ENCODE assay signal across 1 cellular context in the genomic region with DNA sequence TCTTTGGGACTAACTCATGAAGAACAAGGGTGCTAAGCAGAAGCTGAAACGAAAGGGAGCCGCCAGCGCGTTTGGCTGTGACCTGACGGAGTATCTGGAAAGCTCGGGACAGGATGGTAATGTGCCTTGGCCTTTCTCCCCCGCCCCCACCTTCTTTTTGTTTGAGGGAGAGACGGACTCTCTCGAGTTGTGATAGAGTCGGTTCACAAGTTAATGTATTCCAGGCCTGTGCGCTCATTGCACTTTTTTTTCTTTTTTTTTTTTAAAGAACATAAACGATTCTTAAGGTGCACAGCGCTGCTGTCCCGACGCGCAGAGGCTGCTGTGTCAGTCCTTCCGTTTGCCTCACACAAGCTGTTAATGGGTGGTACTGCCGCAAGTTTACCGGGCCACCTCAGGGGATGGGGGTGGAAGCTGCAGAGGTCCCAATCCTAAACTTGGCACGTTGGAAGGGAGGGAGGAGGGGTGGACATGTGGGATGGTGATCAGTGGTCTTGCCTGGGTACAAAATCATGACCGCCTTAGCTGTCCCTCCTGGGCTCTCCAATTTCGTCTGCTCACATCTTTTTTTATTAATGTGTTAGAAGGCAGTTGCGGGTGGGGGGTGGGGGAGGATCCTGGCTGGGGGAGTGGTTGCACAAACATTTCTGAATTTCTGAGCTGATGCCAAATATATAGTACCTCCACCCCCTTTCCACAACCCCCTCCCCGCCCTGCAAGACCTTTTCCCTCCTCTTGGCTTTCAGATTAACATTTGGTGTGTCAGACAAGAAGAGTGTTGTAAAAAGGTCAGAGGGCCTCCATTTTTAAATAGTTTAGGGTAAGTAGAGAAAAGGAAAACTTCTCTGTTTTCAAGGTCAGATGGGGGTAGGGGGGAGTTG.
TF ChIP-seq lines count a peak whose summit lies in the region.

No MANE protein-coding gene starts in this region.

TF ChIP-seq in IMR-90, 13 proteins besides CTCF, POLR2A, EP300 and RAD21 (continued from another document):
- TF ChIP-seq, protein P1, sequence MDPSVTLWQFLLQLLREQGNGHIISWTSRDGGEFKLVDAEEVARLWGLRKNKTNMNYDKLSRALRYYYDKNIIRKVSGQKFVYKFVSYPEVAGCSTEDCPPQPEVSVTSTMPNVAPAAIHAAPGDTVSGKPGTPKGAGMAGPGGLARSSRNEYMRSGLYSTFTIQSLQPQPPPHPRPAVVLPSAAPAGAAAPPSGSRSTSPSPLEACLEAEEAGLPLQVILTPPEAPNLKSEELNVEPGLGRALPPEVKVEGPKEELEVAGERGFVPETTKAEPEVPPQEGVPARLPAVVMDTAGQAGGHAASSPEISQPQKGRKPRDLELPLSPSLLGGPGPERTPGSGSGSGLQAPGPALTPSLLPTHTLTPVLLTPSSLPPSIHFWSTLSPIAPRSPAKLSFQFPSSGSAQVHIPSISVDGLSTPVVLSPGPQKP (IDR thresholded peaks at IDR 0.05; ENCODE audit: borderline replicate concordance, low read depth, low read length), result no peak
- TF ChIP-seq RFX5 (IDR thresholded peaks at IDR 0.05; ENCODE audit: low read depth, low read length), result no peak
- TF ChIP-seq CEBPB (IDR thresholded peaks at IDR 0.05; ENCODE audit: low read depth, low read length), result no peak
- TF ChIP-seq NFE2L2 (IDR thresholded peaks at IDR 0.05; ENCODE audit: low read depth, low read length), result no peak
- no peak for TF ChIP-seq MXI1 (IDR thresholded peaks at IDR 0.05; ENCODE audit: borderline replicate concordance, low read depth, low read length)
- TF ChIP-seq USF2 (IDR thresholded peaks at IDR 0.05; ENCODE audit: low read depth, low read length), result no peak
- no peak for TF ChIP-seq CHD1 (IDR thresholded peaks at IDR 0.05; ENCODE audit: low read depth, low read length)
- TF ChIP-seq MAFK (IDR thresholded peaks at IDR 0.05; ENCODE audit: low read depth, low read length), result no peak
- no peak for TF ChIP-seq BHLHE40 (IDR thresholded peaks at IDR 0.05; ENCODE audit: low read depth, low read length)
- no peak for TF ChIP-seq SMC3 (IDR thresholded peaks at IDR 0.05; ENCODE audit: low read depth, low read length)
